10 cellular contexts compared by ENCODE assay signal in the genomic region with DNA sequence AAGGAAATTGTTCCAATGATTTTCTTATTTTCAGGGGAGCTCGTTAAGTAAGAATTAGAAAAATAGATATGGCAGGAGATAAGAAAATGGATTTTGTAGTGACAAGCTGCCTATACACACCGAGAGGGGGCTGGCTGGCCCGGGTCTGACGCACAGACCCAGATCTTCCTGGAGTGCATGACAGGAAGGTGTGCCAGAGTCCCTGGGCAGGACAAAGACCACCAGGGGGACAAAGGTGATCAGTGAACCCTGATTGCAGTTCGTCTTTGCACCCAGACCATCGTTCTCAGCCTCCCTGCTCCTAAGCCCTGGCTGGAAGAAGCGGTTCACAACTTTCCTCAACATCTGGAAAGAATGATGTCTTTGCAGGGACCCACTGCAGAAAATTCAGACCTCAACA. TPM values are rescaled to one million over a fixed set of nuclear protein-coding genes. Genes with fewer than 3 reads are reported as not detected.
"Had no signal": no experiment of that assay in that cellular context is flagged by ENCODE, and none has a peak within 500 bp of the region (broad histone marks: within the 10 kb centered on the region; RNA-seq: fewer than 3 reads in every experiment).

No MANE protein-coding gene starts in this region.

- H3K36me3 ChIP-seq: HAP-1 had no signal

- H3K27ac Mint-ChIP-seq: HFFc6 had no signal

- ATAC-seq: K562 had no signal

- H3K9ac ChIP-seq: GM23248 had no signal

- DNase-seq: GM23248, GOT3, H7, HFFc6, IMR-90, KG1 had no signal

- H3K9me3 ChIP-seq: HAP-1 had no signal

- H3K9me3 Mint-ChIP-seq: HFFc6 had no signal

- H3K4me3 ChIP-seq: GM23248, HAP-1, K562 had no signal

- H3K27ac ChIP-seq: GM23248 had no signal

- H3K4me3 Mint-ChIP-seq: HFFc6 had no signal

- FAIRE-seq: K562 had no signal

- H3K4me1 ChIP-seq: HAP-1 had no signal

RNA-seq across cellular contexts. Expression of gene CDH22, which starts 24.3 kb away (rescaled TPM):
- total RNA-seq: GM23248, H4, HFFc6, HT-29, IMR-90 had no signal
- polyA plus RNA-seq: GM23248, IMR-90 had no signal
